16 cellular contexts compared by ENCODE assay signal in genomic region chr21:44519346-44520325, GRCh38. TPM values are rescaled to one million over a fixed set of nuclear protein-coding genes. Genes with fewer than 3 reads are reported as not detected.
"Had no signal": no experiment of that assay in that cellular context is flagged by ENCODE, and none has a peak within 500 bp of the region (broad histone marks: within the 10 kb centered on the region; RNA-seq: fewer than 3 reads in every experiment).

No MANE protein-coding gene starts in this region.

- H3K4me1 ChIP-seq: esophagus squamous epithelium, parathyroid adenoma, transverse colon had no signal

- H3K36me3 ChIP-seq: esophagus squamous epithelium, transverse colon had no signal

- H3K79me2 ChIP-seq: parathyroid adenoma had no signal

- ATAC-seq: left colon had no signal

- H3K27me3 ChIP-seq: transverse colon had no signal

- DNase-seq: activated CD4-positive, alpha-beta memory T cell treated with anti-CD3 and anti-CD28 coated beads for 36 hours; esophagus squamous epithelium; foreskin fibroblast; immature natural killer cell; mesenchymal stem cell; stimulated activated CD4-positive, alpha-beta T cell treated with anti-CD3 and anti-CD28 coated beads, Interleukin-2, amount 100 ng/mL, for 24 hours; stimulated activated naive CD4-positive, alpha-beta T cell; substantia nigra; T-helper 1 cell; transverse colon had no signal

- H2AFZ ChIP-seq: parathyroid adenoma had no signal

- H3K9ac ChIP-seq: parathyroid adenoma had no signal

- H3K9me3 ChIP-seq: esophagus squamous epithelium, transverse colon had no signal

- FAIRE-seq: astrocyte, colon had no signal

- H3K4me3 ChIP-seq: esophagus squamous epithelium, SK-N-MC, transverse colon had no signal

- H3K27ac ChIP-seq: esophagus squamous epithelium, parathyroid adenoma, SK-N-MC, transverse colon, VCaP had no signal

RNA-seq across cellular contexts. Expression of gene KRTAP10-1, which starts 20.4 kb away (rescaled TPM):
- total RNA-seq: activated CD4-positive, alpha-beta memory T cell treated with anti-CD3 and anti-CD28 coated beads for 36 hours; astrocyte; esophagus squamous epithelium; left colon; transverse colon had no signal
- polyA plus RNA-seq: immature natural killer cell had no signal

RNA-seq across cellular contexts. Expression of gene KRTAP10-2, which starts 31.7 kb away (rescaled TPM):
- total RNA-seq: activated CD4-positive, alpha-beta memory T cell treated with anti-CD3 and anti-CD28 coated beads for 36 hours; astrocyte; esophagus squamous epithelium; left colon; transverse colon had no signal
- polyA plus RNA-seq: immature natural killer cell had no signal

RNA-seq across cellular contexts. Expression of gene KRTAP10-3, which starts 39.0 kb away (rescaled TPM):
- total RNA-seq: activated CD4-positive, alpha-beta memory T cell treated with anti-CD3 and anti-CD28 coated beads for 36 hours; astrocyte; esophagus squamous epithelium; left colon; transverse colon had no signal
- polyA plus RNA-seq: immature natural killer cell had no signal

RNA-seq across cellular contexts. Expression of gene KRTAP10-4, which starts 53.9 kb away (rescaled TPM):
- total RNA-seq: activated CD4-positive, alpha-beta memory T cell treated with anti-CD3 and anti-CD28 coated beads for 36 hours; astrocyte; esophagus squamous epithelium; left colon; transverse colon had no signal
- polyA plus RNA-seq: immature natural killer cell had no signal
